ENCODE assay signal across 17 cellular contexts in the genomic region with DNA sequence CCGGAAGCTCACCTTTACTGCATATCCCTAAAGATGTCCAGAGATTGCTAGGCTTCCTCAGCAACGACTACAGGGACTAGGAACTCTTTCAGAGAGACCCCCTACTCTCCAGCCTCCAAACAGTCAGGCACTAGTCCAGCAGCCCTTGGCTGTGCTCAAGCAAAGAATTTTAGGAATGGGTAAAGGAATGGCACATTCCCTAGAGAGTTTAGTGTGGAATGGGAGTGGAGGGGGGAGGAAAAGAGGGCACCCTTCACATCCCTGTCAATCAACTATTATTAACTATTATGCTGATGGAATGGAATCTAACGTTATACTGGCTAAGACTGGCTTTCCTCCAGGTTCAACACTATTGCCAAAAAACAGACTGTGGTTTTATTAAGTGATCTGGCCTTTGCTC.
DNase-seq lines count a peak whose midpoint lies in the region; ATAC-seq and TF ChIP-seq lines count a peak whose summit lies in the region.
"Had no signal": no experiment of that assay in that cellular context is flagged by ENCODE, and none has a peak within 500 bp of the region (broad histone marks: within the 10 kb centered on the region; RNA-seq: fewer than 3 reads in every experiment).

No MANE protein-coding gene starts in this region.

- CTCF ChIA-PET in IMR-90 (lab: Yijun Ruan, JAX), result no interaction called here

- peak overlapping the region; percentile 30; the same call in 1 of the 2 replicates for H3K9ac ChIP-seq in IMR-90 (ENCODE audit: low read depth, low read length)

- no peak for TF ChIP-seq POLR2A in IMR-90 (IDR thresholded peaks at IDR 0.05; ENCODE audit: low read depth, low read length)

- dilution Hi-C loops in IMR-90 (cut with HindIII; ENCODE audit: low sequenced_read_pairs, unreplicated experiment), result no loop called here

- in situ Hi-C loops in IMR-90 (cut with MboI; ENCODE audit: low sequenced_read_pairs), result no loop called here

- WGBS in IMR-90 (ENCODE audit: extremely low coverage in 2 of 2, insufficient read length in 1 of 2), 2 experiments, result no CpG with 5 or more reads among the region's 3 CpGs

- DNase-seq in AG10803 (ENCODE audit: low read depth), result peak; percentile 66
- no peak for DNase-seq in IMR-90
- DNase-seq in cardiac muscle cell (ENCODE audit: low read depth in 1 of 2, low spot score in 1 of 2), result peak; percentile 8 to 70
- DNase-seq in myocyte (ENCODE audit: low read depth), result peak; percentile 35
- DNase-seq in DMS 273 (lab: John Stamatoyannopoulos, UW; ENCODE audit: unreplicated experiment), result no peak
- no peak for DNase-seq in NCI-H2227 treated with DMSO at 0.1 percent for 48 hours (lab: John Stamatoyannopoulos, UW)
- no peak for DNase-seq in mesenteric fat pad (ENCODE audit: low spot score)
- DNase-seq: adrenal gland; dorsolateral prefrontal cortex; foreskin fibroblast; left colon; MM.1S; NCI-H2171; stimulated activated CD4-positive, alpha-beta T cell treated with anti-CD3 and anti-CD28 coated beads, Interleukin-1b, Interleukin-23, amount 100 ng/mL, for 48 hours; SW 1271; uterus had no signal

- H2AK5ac ChIP-seq in IMR-90 (ENCODE audit: low read depth, low read length), result no peak overlapping the region

- no peak overlapping the region for H3K23ac ChIP-seq in IMR-90 (ENCODE audit: low read depth, low read length)

- H3K9me1 ChIP-seq in IMR-90 (ENCODE audit: insufficient read depth, low read length), result peaks cover 3% of the 10 kb centered on the region; the same call in 1 of the 2 replicates

- BruUV-seq in IMR-90 (replicated peaks; lab: Mats Ljungman, UMichigan), result no TSS peak

- intact Hi-C loops in IMR-90 (cut with micrococcal nuclease), result no loop called here

- no peaks in the 10 kb centered on the region for H3K27me3 ChIP-seq in IMR-90 (ENCODE audit: control insufficient read depth, insufficient read depth, low read length)
- H3K27me3 ChIP-seq in cardiac muscle cell, result no peaks in the 10 kb centered on the region
- H3K27me3 ChIP-seq: adrenal gland, dorsolateral prefrontal cortex, uterus had no signal

- H3K4me3 ChIP-seq in AG10803 (ENCODE audit: low read length) (no peak overlapping the region), IMR-90 (ENCODE audit: insufficient read depth, low read depth, low read length) (no peak overlapping the region), cardiac muscle cell (no peak overlapping the region)
- H3K4me3 ChIP-seq: adrenal gland, dorsolateral prefrontal cortex, uterus had no signal

- no peak overlapping the region for H3K14ac ChIP-seq in IMR-90 (replicated peaks; ENCODE audit: low read depth, low read length)

- H3K79me1 ChIP-seq in IMR-90 (ENCODE audit: low read depth in 1 of 2, low read length in 2 of 2), result peaks cover 3 to 5% of the 10 kb centered on the region in 2 experiments; a peak in 3 of 4 replicates

- 0 out of 2 replicates have a peak overlapping the region, but pooled peaks have one; percentile 8 for H3K4me2 ChIP-seq in IMR-90 (ENCODE audit: low read depth, low read length)

- H3K9me3 ChIP-seq in IMR-90 (ENCODE audit: control insufficient read depth, insufficient read depth, low read length) (no peaks in the 10 kb centered on the region), cardiac muscle cell (ENCODE audit: low read depth) (no peaks in the 10 kb centered on the region)
- H3K9me3 ChIP-seq: adrenal gland, uterus had no signal

- no peak overlapping the region for H3K4ac ChIP-seq in IMR-90 (ENCODE audit: low read depth, low read length)

- H4K20me1 ChIP-seq in IMR-90 (ENCODE audit: insufficient read depth, low read length), result no peaks in the 10 kb centered on the region

- H3K18ac ChIP-seq in IMR-90 (ENCODE audit: low read depth, low read length), result no peak overlapping the region

- H2BK20ac ChIP-seq in IMR-90 (ENCODE audit: low read depth, low read length), result peak overlapping the region; percentile 49; the same call in 1 of the 2 replicates

- H2AK9ac ChIP-seq in IMR-90 (replicated peaks; ENCODE audit: low read depth, low read length, poor library complexity), result peak overlapping the region; percentile 39

- H3K27ac ChIP-seq in IMR-90 (ENCODE audit: insufficient read depth, low read length) (no peak overlapping the region), cardiac muscle cell (peak overlapping the region; percentile 84)
- H3K27ac ChIP-seq: adrenal gland, dorsolateral prefrontal cortex, uterus had no signal

- no peak overlapping the region for H4K8ac ChIP-seq in IMR-90 (ENCODE audit: low read depth in 2 of 2, low read length in 2 of 2)

- no peak overlapping the region; the same call in 1 of the 2 replicates for H4K91ac ChIP-seq in IMR-90 (ENCODE audit: insufficient read depth, low read depth, low read length)

- H4K5ac ChIP-seq in IMR-90 (ENCODE audit: low read depth, low read length), result no peak overlapping the region

- H3K56ac ChIP-seq in IMR-90 (ENCODE audit: extremely low read depth, insufficient read depth, low read length), result no peak overlapping the region

- H2BK15ac ChIP-seq in IMR-90 (ENCODE audit: low read depth, low read length), result no peak overlapping the region

- TF ChIP-seq CTCF in AG10803 (conservative IDR thresholded peaks at IDR 0.05; ENCODE audit: low read length), result no peak
- TF ChIP-seq CTCF in IMR-90 (conservative IDR thresholded peaks at IDR 0.05; ENCODE audit: low read depth, low read length), result no peak
- TF ChIP-seq CTCF in cardiac muscle cell (IDR thresholded peaks at IDR 0.05; ENCODE audit: low read depth, low read length), result no peak

- H2BK120ac ChIP-seq in IMR-90 (ENCODE audit: low read depth, low read length), result peak overlapping the region; percentile 14; the same call in 1 of the 2 replicates

- POLR2A ChIA-PET in IMR-90 (lab: Charles Lee; ENCODE audit: unreplicated experiment), result no interaction called here

- no peak overlapping the region for H2AFZ ChIP-seq in IMR-90 (replicated peaks; ENCODE audit: low read length, poor library complexity)

- H3K4me1 ChIP-seq in IMR-90 (ENCODE audit: control insufficient read depth, insufficient read depth, low read length), result peaks cover 9% of the 10 kb centered on the region
- H3K4me1 ChIP-seq in cardiac muscle cell (ENCODE audit: low read depth), result peaks cover 12% of the 10 kb centered on the region
- H3K4me1 ChIP-seq: adrenal gland, uterus had no signal

- TF ChIP-seq RAD21 in IMR-90 (IDR thresholded peaks at IDR 0.05; ENCODE audit: low read length), result no peak

- no peak overlapping the region for H2BK5ac ChIP-seq in IMR-90 (ENCODE audit: low read depth, low read length, poor library complexity, severe bottlenecking)

- ATAC-seq in IMR-90 (ENCODE audit: low read depth), result peak; percentile 27; the same call in 1 of the 2 replicates
- ATAC-seq in HG02938 (IDR thresholded peaks at IDR 0.05; ENCODE audit: unreplicated experiment), result no peak
- ATAC-seq: left colon had no signal

- H3K36me3 ChIP-seq in IMR-90 (ENCODE audit: control insufficient read depth, insufficient read depth, low read length) (no peaks in the 10 kb centered on the region), cardiac muscle cell (no peaks in the 10 kb centered on the region)
- H3K36me3 ChIP-seq: adrenal gland, uterus had no signal

TF ChIP-seq in IMR-90, 13 proteins besides CTCF, POLR2A, EP300 and RAD21:
- no peak for TF ChIP-seq MAZ (IDR thresholded peaks at IDR 0.05; ENCODE audit: borderline replicate concordance, low read depth, low read length)
- no peak for TF ChIP-seq CHD1 (IDR thresholded peaks at IDR 0.05; ENCODE audit: low read depth, low read length)
- TF ChIP-seq USF2 (IDR thresholded peaks at IDR 0.05; ENCODE audit: low read depth, low read length), result no peak
- TF ChIP-seq MAFK (IDR thresholded peaks at IDR 0.05; ENCODE audit: low read depth, low read length), result no peak
- no peak for TF ChIP-seq CEBPB (IDR thresholded peaks at IDR 0.05; ENCODE audit: low read depth, low read length)
- no peak for TF ChIP-seq ELK1 (IDR thresholded peaks at IDR 0.05; ENCODE audit: borderline replicate concordance, low read depth, low read length)
- no peak for TF ChIP-seq RFX5 (IDR thresholded peaks at IDR 0.05; ENCODE audit: low read depth, low read length)

Comparison
In these comparisons a context has a peak if more than half of its experiments do, and no peak if none do; other contexts are left out.
1. DNase-seq: peak in AG10803 (single experiment), cardiac muscle cell (2 of 2) and myocyte (single experiment); none in IMR-90 (single experiment), DMS 273 (single experiment), NCI-H2227 treated with DMSO at 0.1 percent for 48 hours (single experiment) and mesenteric fat pad (single experiment).